In genomic region chr7:96332325-96332724, GRCh38 we compare ENCODE assay signal across 2 cellular contexts.
A peak's percentile ranks its signal among the peaks of the same experiment; 100 is the strongest.
TF ChIP-seq lines count a peak whose summit lies in the region.

No MANE protein-coding gene starts in this region.

TF ChIP-seq in HEK293, 187 proteins besides CTCF, POLR2A, EP300 and RAD21:
- TF ChIP-seq, protein P1, sequence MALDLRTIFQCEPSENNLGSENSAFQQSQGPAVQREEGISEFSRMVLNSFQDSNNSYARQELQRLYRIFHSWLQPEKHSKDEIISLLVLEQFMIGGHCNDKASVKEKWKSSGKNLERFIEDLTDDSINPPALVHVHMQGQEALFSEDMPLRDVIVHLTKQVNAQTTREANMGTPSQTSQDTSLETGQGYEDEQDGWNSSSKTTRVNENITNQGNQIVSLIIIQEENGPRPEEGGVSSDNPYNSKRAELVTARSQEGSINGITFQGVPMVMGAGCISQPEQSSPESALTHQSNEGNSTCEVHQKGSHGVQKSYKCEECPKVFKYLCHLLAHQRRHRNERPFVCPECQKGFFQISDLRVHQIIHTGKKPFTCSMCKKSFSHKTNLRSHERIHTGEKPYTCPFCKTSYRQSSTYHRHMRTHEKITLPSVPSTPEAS (tag by site-specific recombination; IDR thresholded peaks at IDR 0.05), result peak; percentile 90
- TF ChIP-seq ZNF548 (tag by site-specific recombination; IDR thresholded peaks at IDR 0.05), result no peak
- no peak for TF ChIP-seq OVOL3 (tag by site-specific recombination; IDR thresholded peaks at IDR 0.05)
- TF ChIP-seq ZNF623 (tag by site-specific recombination; IDR thresholded peaks at IDR 0.05), result no peak
- TF ChIP-seq ZNF274 (IDR thresholded peaks at IDR 0.05; ENCODE audit: low read length), result no peak
- no peak for TF ChIP-seq ZNF274 (tag by site-specific recombination; IDR thresholded peaks at IDR 0.05; ENCODE audit: borderline replicate concordance)

TF ChIP-seq in IMR-90, 13 proteins besides CTCF, POLR2A, EP300 and RAD21:
- TF ChIP-seq MAZ (IDR thresholded peaks at IDR 0.05; ENCODE audit: borderline replicate concordance, low read depth, low read length), result no peak
- no peak for TF ChIP-seq RCOR1 (IDR thresholded peaks at IDR 0.05; ENCODE audit: insufficient replicate concordance, low read length)
- no peak for TF ChIP-seq FOS (IDR thresholded peaks at IDR 0.05; ENCODE audit: low read depth, low read length)
- no peak for TF ChIP-seq BHLHE40 (IDR thresholded peaks at IDR 0.05; ENCODE audit: low read depth, low read length)
- no peak for TF ChIP-seq RFX5 (IDR thresholded peaks at IDR 0.05; ENCODE audit: low read depth, low read length)
- TF ChIP-seq NFE2L2 (IDR thresholded peaks at IDR 0.05; ENCODE audit: low read depth, low read length), result no peak
- TF ChIP-seq, protein P2, sequence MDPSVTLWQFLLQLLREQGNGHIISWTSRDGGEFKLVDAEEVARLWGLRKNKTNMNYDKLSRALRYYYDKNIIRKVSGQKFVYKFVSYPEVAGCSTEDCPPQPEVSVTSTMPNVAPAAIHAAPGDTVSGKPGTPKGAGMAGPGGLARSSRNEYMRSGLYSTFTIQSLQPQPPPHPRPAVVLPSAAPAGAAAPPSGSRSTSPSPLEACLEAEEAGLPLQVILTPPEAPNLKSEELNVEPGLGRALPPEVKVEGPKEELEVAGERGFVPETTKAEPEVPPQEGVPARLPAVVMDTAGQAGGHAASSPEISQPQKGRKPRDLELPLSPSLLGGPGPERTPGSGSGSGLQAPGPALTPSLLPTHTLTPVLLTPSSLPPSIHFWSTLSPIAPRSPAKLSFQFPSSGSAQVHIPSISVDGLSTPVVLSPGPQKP (IDR thresholded peaks at IDR 0.05; ENCODE audit: borderline replicate concordance, low read depth, low read length), result no peak
